8 cellular contexts compared by ENCODE assay signal in genomic region chr15:40941528-40942336, GRCh38. TPM values are rescaled to one million over a fixed set of nuclear protein-coding genes. Genes with fewer than 3 reads are reported as not detected.
A peak's percentile ranks its signal among the peaks of the same experiment; 100 is the strongest.
DNase-seq lines count a peak whose midpoint lies in the region; ATAC-seq and TF ChIP-seq lines count a peak whose summit lies in the region.

No MANE protein-coding gene starts in this region.

- H3K4me3 Mint-ChIP-seq in natural killer cell = peak overlapping the region; percentile 84

- no peaks in the 10 kb centered on the region for H3K36me3 ChIP-seq in PC-9 (ENCODE audit: low read depth)
- H3K36me3 ChIP-seq in stomach = peaks cover 0 to 2% (median 0%) of the 10 kb centered on the region in 4 donors

- TF ChIP-seq EP300 in stomach (IDR thresholded peaks at IDR 0.05) = no peak

- H3F3A ChIP-seq in PC-9 (ENCODE audit: insufficient read depth, low read depth) = no peaks in the 10 kb centered on the region

- H3K9me3 ChIP-seq in PC-9 (ENCODE audit: insufficient read depth, low read depth) (no peaks in the 10 kb centered on the region), stomach (no peaks in the 10 kb centered on the region)

- 0 to 1% (median 1%) methylated on average over 25 to 92 of the region's 92 CpGs for WGBS in stomach, 5 donors

- H3K4me2 ChIP-seq in PC-9 = peak overlapping the region; percentile 68

- peak overlapping the region; percentile 88 for H2AFZ ChIP-seq in PC-9

- intact Hi-C loops in PC-9 (cut with micrococcal nuclease; ENCODE audit: unreplicated experiment) (loop anchor here (1.0 kb wide), 1 partner anchor 77 kb away; no protein-coding TSS in a partner anchor), natural killer cell (cut with micrococcal nuclease) (no loop called here), stomach (cut with DNase I; ENCODE audit: low total_unique reads) (no loop called here)

- peak; percentile 93 for DNase-seq in CD1c-positive myeloid dendritic cell (ENCODE audit: extremely low spot score)
- DNase-seq in GM19240 (ENCODE audit: insufficient read length, low spot score) = peak; percentile 86
- peak; percentile 55 to 82 for DNase-seq in PC-9
- DNase-seq in activated T-helper 1 cell treated with anti-CD3 and anti-CD28 coated beads, Interleukin-2, amount 50 U/mL, for 16 hours (ENCODE audit: low read depth in 1 of 2, low spot score in 1 of 2) = peak; percentile 30 to 54
- peak; percentile 58 for DNase-seq in fibroblast of mammary gland (ENCODE audit: low read depth)
- DNase-seq in natural killer cell = peak; percentile 66
- peak; percentile 80 for DNase-seq in stomach

- peaks cover 0 to 6% of the 10 kb centered on the region in 2 donors for H3K27me3 Mint-ChIP-seq in natural killer cell (ENCODE audit: low read depth in 2 of 2)

- POLR2A ChIA-PET in PC-9 (lab: Charles Lee; ENCODE audit: unreplicated experiment) = interaction anchor here (0.6 kb wide), 1 partner anchor 13 kb away, joined by 9 read pairs; the partner anchor contains the start of gene DLL4

- H3K4me1 ChIP-seq in PC-9 (replicated peaks; ENCODE audit: insufficient read depth) (0 out of 2 replicates have a peak, but pooled peaks cover 6% of the 10 kb centered on the region), stomach (peaks cover 22 to 54% (median 37%) of the 10 kb centered on the region in 4 donors)

- H3K27ac ChIP-seq in PC-9 = peak overlapping the region; percentile 32; the same call in 1 of the 2 replicates
- peak overlapping the region; percentile 79 to 90 (median 88) for H3K27ac ChIP-seq in stomach

- H3K4me3 ChIP-seq in PC-9 = peak overlapping the region; percentile 64; the same call in 1 of the 2 replicates
- peak overlapping the region; percentile 60 for H3K4me3 ChIP-seq in fibroblast of mammary gland (ENCODE audit: control insufficient read depth, low read depth, low read length)
- H3K4me3 ChIP-seq in stomach = peak overlapping the region; percentile 52 to 59 (median 54)

- no peak for TF ChIP-seq POLR2A in stomach (IDR thresholded peaks at IDR 0.05)

- no peaks in the 10 kb centered on the region for H3K27me3 ChIP-seq in PC-9 (ENCODE audit: insufficient read depth, low read depth)
- H3K27me3 ChIP-seq in stomach = no peaks in the 10 kb centered on the region

- BruUV-seq in PC-9 (replicated peaks; lab: Mats Ljungman, UMichigan) = no TSS peak

- ATAC-seq in HG03460 (IDR thresholded peaks at IDR 0.05; ENCODE audit: unreplicated experiment) (peak; percentile 59), natural killer cell (peak; percentile 88 to 89 (median 89))

- CTCF ChIA-PET in PC-9 (lab: Charles Lee) = interaction anchor here (0.6 to 1.9 kb wide), 13 partner anchors 11 to 1196 kb away, joined by 3 to 14 read pairs (median 4); partner anchors contain the start of gene CHAC1

- H3K9me2 ChIP-seq in PC-9 (ENCODE audit: insufficient read depth) = no peaks in the 10 kb centered on the region

- H3K79me2 ChIP-seq in PC-9 (ENCODE audit: low read depth) = no peaks in the 10 kb centered on the region

- H3K4me1 Mint-ChIP-seq in natural killer cell = peaks cover 12 to 31% of the 10 kb centered on the region in 2 donors

- H3K36me3 Mint-ChIP-seq in natural killer cell = no peaks in the 10 kb centered on the region

- H3K9me3 Mint-ChIP-seq in natural killer cell = no peaks in the 10 kb centered on the region

- H4K20me1 ChIP-seq in PC-9 (ENCODE audit: insufficient read depth) = no peaks in the 10 kb centered on the region

- TF ChIP-seq CTCF in PC-9 (conservative IDR thresholded peaks at IDR 0.05) = peak; percentile 36; the same call in 1 of the 2 replicates
- peak; percentile 14 for TF ChIP-seq CTCF in fibroblast of mammary gland (conservative IDR thresholded peaks at IDR 0.05; ENCODE audit: control insufficient read depth, insufficient read depth, low read depth, low read length)
- peak; percentile 60 for TF ChIP-seq CTCF in natural killer cell (IDR thresholded peaks at IDR 0.05)
- TF ChIP-seq CTCF in stomach (IDR thresholded peaks at IDR 0.05) = peak in 3 of 7 experiments; percentile 48 to 89 (median 51)

- H3K27ac Mint-ChIP-seq in natural killer cell = peak overlapping the region in 1 of 2 donors; percentile 77

RNA-seq across cellular contexts. Expression of gene CHAC1, which starts 11.5 kb away (rescaled TPM):
- 5.3 and 8.6 TPM in 2 replicates for total RNA-seq in PC-9 (2021)
- total RNA-seq in natural killer cell = 1 to 10 TPM in 2 of 3 donors, not detected in 1; 1.1 to 1.7 TPM
- total RNA-seq in stomach = 10 to 100 TPM in 1 of 5 donors, 1 to 10 TPM in 4; 1.3 to 17.1 (median 2.9) TPM
- polyA plus RNA-seq in stomach = 10 to 100 TPM in 2 of 3 donors, 1 to 10 TPM in 1; 5.7 to 61.6 (median 25.5) TPM

RNA-seq across cellular contexts. Expression of gene DLL4, which starts 12.6 kb away (rescaled TPM):
- total RNA-seq in PC-9 (2021) (0.48 and 0.55 TPM in 2 replicates), natural killer cell (under 1 TPM in 2 of 3 donors, not detected in 1; 0.10 to 0.16 TPM), stomach (10 to 100 TPM in 1 of 5 donors, 1 to 10 TPM in 3, under 1 TPM in 1; 0.89 to 20.0 (median 3.3) TPM)
- 1 to 10 TPM in 2 of 3 donors, under 1 TPM in 1; 0.56 to 2.2 (median 1.5) TPM for polyA plus RNA-seq in stomach

RNA-seq across cellular contexts. Expression of gene VPS18, which starts 47.5 kb away (rescaled TPM):
- total RNA-seq in PC-9 (2021) (9.6 and 9.9 TPM in 2 replicates), natural killer cell (10 to 100 TPM; 30.8 to 35.6 (median 34.1) TPM), stomach (10 to 100 TPM in 4 of 5 donors, 1 to 10 TPM in 1; 1.8 to 24.2 (median 20.3) TPM)
- polyA plus RNA-seq in stomach = 10 to 100 TPM in 1 of 3 donors, 1 to 10 TPM in 2; 5.7 to 10.8 (median 6.1) TPM

Comparison
In these comparisons a context has a peak if more than half of its experiments do, and no peak if none do; other contexts are left out.
1. Peak in every context shown above with its lines: DNase-seq, ATAC-seq, H3K4me3 ChIP-seq and H3K27ac ChIP-seq.
2. DNase-seq: peak in every context shown above with its lines; median percentile 93 in CD1c-positive myeloid dendritic cell; 86 in GM19240; 80 in stomach; 68 in PC-9; 66 in natural killer cell; 58 in fibroblast of mammary gland; 42 in activated T-helper 1 cell treated with anti-CD3 and anti-CD28 coated beads, Interleukin-2, amount 50 U/mL, for 16 hours.